9 cellular contexts compared by ENCODE assay signal in the genomic region with DNA sequence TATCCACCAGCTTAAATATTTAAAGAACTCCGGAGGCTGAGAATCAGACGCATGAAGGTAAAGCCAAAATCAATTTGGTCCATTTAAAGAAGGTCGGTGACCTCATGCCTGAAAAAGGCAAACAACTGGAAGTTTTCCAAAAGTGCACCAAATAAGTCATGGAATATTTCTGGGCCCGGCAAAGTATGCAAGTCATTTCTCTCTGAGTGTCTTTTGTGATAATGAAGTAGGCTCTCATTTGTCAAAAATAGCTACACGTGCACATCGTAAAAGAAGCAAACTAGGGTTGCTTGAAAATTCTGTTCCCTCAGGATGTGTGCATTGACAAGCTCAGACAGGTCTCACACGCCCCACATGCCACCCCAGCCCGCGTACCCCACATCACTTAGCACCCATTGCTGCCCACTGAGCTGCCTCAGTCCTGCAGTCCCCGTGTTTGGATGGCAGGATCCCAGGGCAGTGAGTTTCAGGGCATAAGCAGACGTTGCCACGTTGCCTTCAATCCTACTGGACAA. TPM values are rescaled to one million over a fixed set of nuclear protein-coding genes. Genes with fewer than 3 reads are reported as not detected.
DNase-seq lines count a peak whose midpoint lies in the region; ATAC-seq and TF ChIP-seq lines count a peak whose summit lies in the region.
"Had no signal": no experiment of that assay in that cellular context is flagged by ENCODE, and none has a peak within 500 bp of the region (broad histone marks: within the 10 kb centered on the region; RNA-seq: fewer than 3 reads in every experiment).

No MANE protein-coding gene starts in this region.

- TF ChIP-seq POLR2A in erythroblast (IDR thresholded peaks at IDR 0.05; ENCODE audit: low read length): peak; percentile 24

- H3K4me3 ChIP-seq in muscle layer of colon (ENCODE audit: low read depth in 1 of 2, low read length in 2 of 2) (no peak overlapping the region), H7 (ENCODE audit: insufficient read depth, low read depth, low read length) (no peak overlapping the region)

- no peak for TF ChIP-seq CTCF in GM20000 (IDR thresholded peaks at IDR 0.05; ENCODE audit: extremely low read depth, missing control alignments)

- no peak for ATAC-seq in HG03354 (IDR thresholded peaks at IDR 0.05; ENCODE audit: poor library complexity, severe bottlenecking, unreplicated experiment)

- H3K27me3 ChIP-seq in muscle layer of colon (ENCODE audit: control insufficient read depth in 1 of 2, insufficient read depth in 2 of 2, low read length in 2 of 2): no peaks in the 10 kb centered on the region
- H3K27me3 ChIP-seq in H7 (ENCODE audit: control insufficient read depth, insufficient read depth, low read length): no peaks in the 10 kb centered on the region

- H3K27ac ChIP-seq in muscle layer of colon (ENCODE audit: low read depth, low read length): peak overlapping the region; percentile 76

- H3K9me3 ChIP-seq in muscle layer of colon (ENCODE audit: low read length): no peaks in the 10 kb centered on the region

- no peaks in the 10 kb centered on the region for H3K36me3 ChIP-seq in muscle layer of colon (ENCODE audit: insufficient read depth, low read length)
- no peaks in the 10 kb centered on the region; the same call in none of the 2 replicates for H3K36me3 ChIP-seq in H7 (replicated peaks; ENCODE audit: control insufficient read depth, insufficient read depth, low read length)

- peak; percentile 29 for DNase-seq in ACHN
- DNase-seq in OCI-M1 (lab: John Stamatoyannopoulos, UW): peak; percentile 39
- peak; percentile 60 to 82 for DNase-seq in erythroblast (lab: John Stamatoyannopoulos, UW)
- no peak for DNase-seq in GM20000 (ENCODE audit: low spot score)
- no peak for DNase-seq in H7
- no peak for DNase-seq in GM19240 (ENCODE audit: insufficient read length, low spot score)
- DNase-seq: SHP77 treated with DMSO at 0.1 percent for 48 hours had no signal

- in situ Hi-C loops in ACHN (cut with HindIII; ENCODE audit: low pct_ligation_motif_present, low pct_unique_long_range_greater_than_20kb, low sequenced_read_pairs): no loop called here

- peak overlapping the region; percentile 12 for H3K9ac ChIP-seq in muscle layer of colon (ENCODE audit: low read length)

- peaks cover 31% of the 10 kb centered on the region for H3K4me1 ChIP-seq in muscle layer of colon (ENCODE audit: insufficient read depth, low read length)

RNA-seq across cellular contexts. Expression of a gene that starts 20.5 kb away (rescaled TPM):
- 52.0 and 57.1 TPM in 2 replicates for total RNA-seq in H7 (2014; rRNA removed; shearing (Covaris generic))

RNA-seq across cellular contexts. Expression of a gene that starts 31.9 kb away (rescaled TPM):
- total RNA-seq in H7 (2014; rRNA removed; shearing (Covaris generic)): 45.4 and 51.2 TPM in 2 replicates

Comparison
In these comparisons a context has a peak if more than half of its experiments do, and no peak if none do; other contexts are left out.
1. DNase-seq: peak in ACHN (single experiment), OCI-M1 (single experiment) and erythroblast (2 of 2); none in GM20000 (single experiment), H7 (single experiment) and GM19240 (single experiment).